In genomic region chr12:55847033-55847432, GRCh38 we compare ENCODE assay signal across 8 cellular contexts. TPM values are rescaled to one million over a fixed set of nuclear protein-coding genes. Genes with fewer than 3 reads are reported as not detected.
A peak's percentile ranks its signal among the peaks of the same experiment; 100 is the strongest.
DNase-seq lines count a peak whose midpoint lies in the region; ATAC-seq and TF ChIP-seq lines count a peak whose summit lies in the region.

No MANE protein-coding gene starts in this region.

- no peak for ATAC-seq in HG03439 (IDR thresholded peaks at IDR 0.05; ENCODE audit: unreplicated experiment)

- H3K4me3 Mint-ChIP-seq in chondrocyte (ENCODE audit: unreplicated experiment) (no peak overlapping the region), nephron (no peak overlapping the region)

- DNase-seq in stimulated activated CD4-positive, alpha-beta T cell treated with anti-CD3 and anti-CD28 coated beads, Interleukin-1b, Interleukin-23, amount 100 ng/mL, for 48 hours: peak; percentile 51
- DNase-seq in stimulated activated CD4-positive, alpha-beta T cell treated with anti-CD3 and anti-CD28 coated beads, Interleukin-2, amount 100 ng/mL, for 48 hours: no peak
- DNase-seq in chondrocyte (ENCODE audit: low spot score) (no peak), NCI-H2029 (lab: John Stamatoyannopoulos, UW) (no peak)
- DNase-seq in stimulated activated naive CD4-positive, alpha-beta T cell (lab: John Stamatoyannopoulos, UW): no peak
- DNase-seq in activated naive CD4-positive, alpha-beta T cell (lab: John Stamatoyannopoulos, UW): no peak

- H3K4me1 Mint-ChIP-seq in chondrocyte (ENCODE audit: low read depth) (peaks cover 72% of the 10 kb centered on the region), nephron (peaks cover 57% of the 10 kb centered on the region)

- H3K27ac Mint-ChIP-seq in chondrocyte (ENCODE audit: unreplicated experiment) (peak overlapping the region; percentile 100), nephron (peak overlapping the region; percentile 97 to 99 (median 99))

- H3K9me3 Mint-ChIP-seq in chondrocyte (ENCODE audit: low read depth) (no peaks in the 10 kb centered on the region), nephron (no peaks in the 10 kb centered on the region)

- H3K27me3 Mint-ChIP-seq in chondrocyte (ENCODE audit: low read depth): no peaks in the 10 kb centered on the region
- H3K27me3 Mint-ChIP-seq in nephron (ENCODE audit: low read depth): no peaks in the 10 kb centered on the region

- TF ChIP-seq CTCF in chondrocyte (IDR thresholded peaks at IDR 0.05) (no peak), nephron (IDR thresholded peaks at IDR 0.05; ENCODE audit: unreplicated experiment in 3 of 3) (no peak)

- H3K36me3 Mint-ChIP-seq in chondrocyte (ENCODE audit: low read depth) (no peaks in the 10 kb centered on the region), nephron (ENCODE audit: low read depth) (no peaks in the 10 kb centered on the region)

RNA-seq across cellular contexts. Expression of gene MMP19, which starts 4.3 kb away (rescaled TPM):
- 12.9 to 17.8 TPM (median 16.1 TPM) in 3 replicates for total RNA-seq in chondrocyte

RNA-seq across cellular contexts. Expression of gene DNAJC14, which starts 17.6 kb away (rescaled TPM):
- total RNA-seq in chondrocyte: 28.3 to 34.3 TPM (median 29.5 TPM) in 3 replicates

RNA-seq across cellular contexts. Expression of gene ORMDL2, which starts 29.2 kb away (rescaled TPM):
- total RNA-seq in chondrocyte: 31.4 to 32.9 TPM (median 32.1 TPM) in 3 replicates

RNA-seq across cellular contexts. Expression of gene SARNP, which starts 29.5 kb away (rescaled TPM):
- total RNA-seq in chondrocyte: 54.0 to 58.8 TPM (median 58.7 TPM) in 3 replicates
